Comparison of ENCODE assay signal across 8 cellular contexts in genomic region chr15:92900712-92901052, GRCh38. TPM values are rescaled to one million over a fixed set of nuclear protein-coding genes. Genes with fewer than 3 reads are reported as not detected.
A peak's percentile ranks its signal among the peaks of the same experiment; 100 is the strongest.
DNase-seq lines count a peak whose midpoint lies in the region; ATAC-seq and TF ChIP-seq lines count a peak whose summit lies in the region.

No MANE protein-coding gene starts in this region.

- H3K9me3 ChIP-seq in HAP-1 (no peaks in the 10 kb centered on the region), T-helper 17 cell (ENCODE audit: control insufficient read depth, low read length, poor library complexity, severe bottlenecking) (no peaks in the 10 kb centered on the region)

- peak overlapping the region; percentile 100 for H3K27ac Mint-ChIP-seq in T-helper 17 cell

- peaks cover 7% of the 10 kb centered on the region for H3K36me3 Mint-ChIP-seq in T-helper 17 cell (ENCODE audit: low read depth)

- peak overlapping the region; percentile 95 for H3K4me3 Mint-ChIP-seq in T-helper 17 cell

- no peaks in the 10 kb centered on the region for H3K27me3 Mint-ChIP-seq in T-helper 17 cell

- DNase-seq in HAP-1 (ENCODE audit: low spot score in 2 of 2) (no peak), T-helper 17 cell (no peak), fibroblast of the aortic adventitia (ENCODE audit: low read depth) (peak; percentile 43), skeletal muscle cell (ENCODE audit: low read depth) (no peak), foreskin melanocyte (no peak), 8988T (no peak)

- ATAC-seq in T-helper 17 cell (no peak), HG03135 (IDR thresholded peaks at IDR 0.05; ENCODE audit: unreplicated experiment) (no peak), HG03196 (IDR thresholded peaks at IDR 0.05; ENCODE audit: unreplicated experiment) (no peak)

- peaks cover 16% of the 10 kb centered on the region for H3K36me3 ChIP-seq in HAP-1 (replicated peaks)

- in situ Hi-C loops in HAP-1 (cut with MboI; ENCODE audit: low sequenced_read_pairs) = no loop called here

- peaks cover 12% of the 10 kb centered on the region for H3K4me1 ChIP-seq in HAP-1

- H3K4me3 ChIP-seq in HAP-1 = peak overlapping the region; percentile 66
- H3K4me3 ChIP-seq in fibroblast of the aortic adventitia (ENCODE audit: low read depth, low read length) = peak overlapping the region; percentile 72
- peak overlapping the region; percentile 63 for H3K4me3 ChIP-seq in skeletal muscle cell (ENCODE audit: low read depth, low read length)

- no peak for TF ChIP-seq CTCF in fibroblast of the aortic adventitia (IDR thresholded peaks at IDR 0.05; ENCODE audit: insufficient read depth, low read length)

- no peaks in the 10 kb centered on the region for H3K27me3 ChIP-seq in HAP-1 (ENCODE audit: low read depth)

- H3K4me1 Mint-ChIP-seq in T-helper 17 cell = peaks cover 40% of the 10 kb centered on the region

RNA-seq across cellular contexts. Expression of gene CHD2, which starts 0.6 kb away (rescaled TPM):
- total RNA-seq in T-helper 17 cell (100 to 1,000 TPM; 505 to 520 TPM), fibroblast of the aortic adventitia (ENCODE audit: low replicate concordance) (83.7 and 253 TPM in 2 replicates)
